16 cellular contexts compared by ENCODE assay signal in genomic region chr11:44624761-44625221, GRCh38. TPM values are rescaled to one million over a fixed set of nuclear protein-coding genes. Genes with fewer than 3 reads are reported as not detected.
DNase-seq lines count a peak whose midpoint lies in the region; ATAC-seq and TF ChIP-seq lines count a peak whose summit lies in the region.
"Had no signal": no experiment of that assay in that cellular context is flagged by ENCODE, and none has a peak within 500 bp of the region (broad histone marks: within the 10 kb centered on the region; RNA-seq: fewer than 3 reads in every experiment).

No MANE protein-coding gene starts in this region.

- H2AFZ ChIP-seq in mesenchymal stem cell (ENCODE audit: low read depth, low read length), result no peak overlapping the region

- H3K27me3 Mint-ChIP-seq in activated B cell treated with CpG ODN at 0.5 μM for 24 hours (no peaks in the 10 kb centered on the region), natural killer cell (ENCODE audit: low read depth in 2 of 2) (peaks cover 0 to 10% of the 10 kb centered on the region in 2 donors)

- H3K27ac ChIP-seq in mesenchymal stem cell (ENCODE audit: low read length, poor library complexity, severe bottlenecking) (no peak overlapping the region), stomach (no peak overlapping the region)

- peak overlapping the region; percentile 63 for H3K27ac Mint-ChIP-seq in activated B cell treated with CpG ODN at 0.5 μM for 24 hours
- H3K27ac Mint-ChIP-seq in natural killer cell, result no peak overlapping the region

- DNase-seq in activated effector memory CD4-positive, alpha-beta T cell treated with anti-CD3 and anti-CD28 coated beads, Interleukin-2, amount 50 U/mL, for 16 hours, result peak; percentile 61
- no peak for DNase-seq in activated effector memory CD4-positive, alpha-beta T cell treated with Interleukin-2 at 50 U/mL for 16 hours
- no peak for DNase-seq in activated B cell treated with CpG ODN at 0.5 μM for 24 hours
- no peak for DNase-seq in mesenchymal stem cell
- peak; percentile 13 for DNase-seq in stomach
- DNase-seq in natural killer cell, result no peak
- DNase-seq: activated gamma-delta T cell; central memory CD4-positive, alpha-beta T cell; DMS153; left colon; NCI-H1694; NCI-H748 treated with DMSO at 0.1 percent for 48 hours; occipital lobe; SHP77 treated with DMSO at 0.1 percent for 48 hours had no signal

- intact Hi-C loops in activated B cell treated with CpG ODN at 0.5 μM for 24 hours (cut with micrococcal nuclease) (loop anchor here (5.0 to 10.0 kb wide), 3 partner anchors 317 to 510 kb away; no protein-coding TSS in a partner anchor), stomach (cut with DNase I; ENCODE audit: low total_unique reads) (loop anchor here (5.0 kb wide), 1 partner anchor 288 kb away; no protein-coding TSS in a partner anchor), natural killer cell (cut with micrococcal nuclease) (no loop called here)

- H2BK15ac ChIP-seq in mesenchymal stem cell (ENCODE audit: low read depth, poor library complexity, severe bottlenecking), result peak overlapping the region; percentile 7

- H2AK5ac ChIP-seq in mesenchymal stem cell (ENCODE audit: low read length, severe bottlenecking), result no peak overlapping the region

- H4K8ac ChIP-seq in mesenchymal stem cell (ENCODE audit: low read length), result no peak overlapping the region

- no peak overlapping the region for H2BK12ac ChIP-seq in mesenchymal stem cell (ENCODE audit: low read length in 2 of 2)

- no peak for TF ChIP-seq POLR2A in stomach (IDR thresholded peaks at IDR 0.05)

- H3K4me3 Mint-ChIP-seq in activated B cell treated with CpG ODN at 0.5 μM for 24 hours (no peak overlapping the region), natural killer cell (no peak overlapping the region)

- CTCF ChIA-PET in activated B cell treated with CpG ODN at 0.5 μM for 24 hours (lab: Charles Lee), result interaction anchor here (1.3 to 16.7 kb wide), 3 partner anchors 8 to 287 kb away, joined by 4 to 398 read pairs (median 8); partner anchors contain the start of gene CD82

- H3K4me1 Mint-ChIP-seq in activated B cell treated with CpG ODN at 0.5 μM for 24 hours (peaks cover 53% of the 10 kb centered on the region), natural killer cell (no peaks in the 10 kb centered on the region)

- H4K91ac ChIP-seq in mesenchymal stem cell (ENCODE audit: low read length), result no peak overlapping the region

- TF ChIP-seq EP300 in stomach (IDR thresholded peaks at IDR 0.05), result no peak

- no peak for ATAC-seq in activated B cell treated with CpG ODN at 0.5 μM for 24 hours (ENCODE audit: low read depth)
- no peak for ATAC-seq in GM21367 (IDR thresholded peaks at IDR 0.05; ENCODE audit: unreplicated experiment)
- no peak for ATAC-seq in GM18858 (IDR thresholded peaks at IDR 0.05; ENCODE audit: unreplicated experiment)
- ATAC-seq in natural killer cell, result no peak
- ATAC-seq: left colon had no signal

- H3K4me1 ChIP-seq in mesenchymal stem cell (ENCODE audit: control insufficient read depth, insufficient read depth, low read depth, low read length), result peaks cover 29% of the 10 kb centered on the region
- H3K4me1 ChIP-seq in stomach, result peaks cover 14 to 50% (median 28%) of the 10 kb centered on the region in 4 donors

- H3K27me3 ChIP-seq in mesenchymal stem cell (ENCODE audit: control insufficient read depth in 1 of 2, insufficient read depth in 1 of 2, low read length in 2 of 2) (peaks cover 18 to 46% of the 10 kb centered on the region in 2 experiments), stomach (no peaks in the 10 kb centered on the region)

- 98% methylated on average over 3 of the region's 4 CpGs for WGBS in mesenchymal stem cell
- 88 to 95% (median 93%) methylated on average over 4 of the region's 4 CpGs for WGBS in stomach, 5 donors

- H3K79me1 ChIP-seq in mesenchymal stem cell (replicated peaks; ENCODE audit: low read length, poor library complexity, severe bottlenecking), result peaks cover 5% of the 10 kb centered on the region

- peaks cover 0 to 29% of the 10 kb centered on the region in 2 experiments for H3K36me3 ChIP-seq in mesenchymal stem cell (ENCODE audit: control insufficient read depth in 1 of 2, insufficient read depth in 2 of 2, low read depth in 1 of 2, low read length in 2 of 2)
- peaks cover 0 to 10% (median 3%) of the 10 kb centered on the region in 4 donors for H3K36me3 ChIP-seq in stomach

- H3K4me3 ChIP-seq in mesenchymal stem cell (ENCODE audit: insufficient read depth in 1 of 2, low read depth in 1 of 2, low read length in 2 of 2) (no peak overlapping the region), stomach (no peak overlapping the region)

- H3K9me3 ChIP-seq in mesenchymal stem cell (ENCODE audit: control insufficient read depth, low read length) (no peaks in the 10 kb centered on the region), stomach (no peaks in the 10 kb centered on the region)

- no peak overlapping the region for H2BK120ac ChIP-seq in mesenchymal stem cell (ENCODE audit: low read depth, low read length)

- no peak overlapping the region for H3K23ac ChIP-seq in mesenchymal stem cell (ENCODE audit: low read length in 2 of 2)

- POLR2A ChIA-PET in activated B cell treated with CpG ODN at 0.5 μM for 24 hours (lab: Charles Lee), result interaction anchor here (1.8 to 3.7 kb wide), 4 partner anchors 12 to 69 kb away, joined by 6 to 27 read pairs (median 10); no protein-coding TSS in a partner anchor

- no peak overlapping the region for H3K18ac ChIP-seq in mesenchymal stem cell (ENCODE audit: low read depth in 1 of 2, low read length in 2 of 2)

- H3K4me2 ChIP-seq in mesenchymal stem cell (ENCODE audit: low read length, poor library complexity, severe bottlenecking), result no peak overlapping the region

- peaks cover 2% of the 10 kb centered on the region for H3K9me3 Mint-ChIP-seq in activated B cell treated with CpG ODN at 0.5 μM for 24 hours
- no peaks in the 10 kb centered on the region for H3K9me3 Mint-ChIP-seq in natural killer cell

- H3K4ac ChIP-seq in mesenchymal stem cell (ENCODE audit: low read depth in 1 of 2, low read length in 2 of 2), result no peak overlapping the region

- no peak overlapping the region for H2BK5ac ChIP-seq in mesenchymal stem cell (ENCODE audit: low read depth, low read length, poor library complexity, severe bottlenecking)

- H3K9ac ChIP-seq in mesenchymal stem cell (ENCODE audit: low read length), result no peak overlapping the region

- H3K14ac ChIP-seq in mesenchymal stem cell (ENCODE audit: low read length in 2 of 2), result no peak overlapping the region

- H3K36me3 Mint-ChIP-seq in activated B cell treated with CpG ODN at 0.5 μM for 24 hours (ENCODE audit: low read depth), result peaks cover 35% of the 10 kb centered on the region
- no peaks in the 10 kb centered on the region for H3K36me3 Mint-ChIP-seq in natural killer cell

- no peak for TF ChIP-seq CTCF in activated B cell treated with CpG ODN at 0.5 μM for 24 hours (IDR thresholded peaks at IDR 0.05)
- TF ChIP-seq CTCF in stomach (IDR thresholded peaks at IDR 0.05), result no peak
- TF ChIP-seq CTCF in natural killer cell (IDR thresholded peaks at IDR 0.05), result no peak

RNA-seq across cellular contexts. Expression of gene CD82, which starts 59.3 kb away (rescaled TPM):
- total RNA-seq in activated B cell treated with CpG ODN at 0.5 μM for 24 hours, result 728 and 770 TPM in 2 replicates
- 196 TPM for polyA plus RNA-seq in mesenchymal stem cell (2013, experiment 1 of 2)
- 194 TPM for polyA plus RNA-seq in mesenchymal stem cell (2013, experiment 2 of 2)
- 10 to 100 TPM in 4 of 5 donors, under 1 TPM in 1; 0.58 to 49.6 (median 24.6) TPM for total RNA-seq in stomach
- polyA plus RNA-seq in stomach, result 10 to 100 TPM in 2 of 3 donors, 1 to 10 TPM in 1; 9.9 to 54.4 (median 45.1) TPM
- total RNA-seq in natural killer cell, result 10 to 100 TPM; 11.6 to 42.1 (median 13.0) TPM

Comparison
In these comparisons a context has a peak if more than half of its experiments do, and no peak if none do; other contexts are left out.
1. DNase-seq: peak in activated effector memory CD4-positive, alpha-beta T cell treated with anti-CD3 and anti-CD28 coated beads, Interleukin-2, amount 50 U/mL, for 16 hours (single experiment) and stomach (single experiment); none in activated effector memory CD4-positive, alpha-beta T cell treated with Interleukin-2 at 50 U/mL for 16 hours (single experiment), activated B cell treated with CpG ODN at 0.5 μM for 24 hours (single experiment), mesenchymal stem cell (single experiment) and natural killer cell (single experiment).
2. RNA of gene CD82, which starts 59.3 kb away (total RNA-seq): 728 to 770 TPM in activated B cell treated with CpG ODN at 0.5 μM for 24 hours; 0.58 to 49.6 TPM in stomach and 11.6 to 42.1 TPM in natural killer cell; every median in the first group is over 10 times any median in the second.